ENCODE assay signal across 15 cellular contexts in the genomic region with DNA sequence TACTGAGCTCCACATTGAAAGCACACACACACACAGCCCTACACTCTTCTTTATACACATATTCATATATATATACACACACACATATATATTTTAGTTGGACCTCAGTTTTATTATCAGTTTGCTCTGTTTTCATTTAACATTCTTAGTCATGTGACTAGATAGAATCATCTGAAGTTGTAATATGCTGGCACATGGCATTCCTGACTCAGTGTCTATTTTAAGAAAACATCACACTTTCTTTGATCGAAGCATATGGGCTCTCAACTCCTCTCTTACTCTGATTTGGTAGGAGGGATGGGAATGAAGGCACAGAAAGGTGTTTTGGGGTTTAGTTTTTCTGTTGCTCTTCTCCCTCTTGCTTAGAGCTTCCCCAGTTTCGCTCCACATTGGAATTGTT. TPM values are rescaled to one million over a fixed set of nuclear protein-coding genes. Genes with fewer than 3 reads are reported as not detected.
A peak's percentile ranks its signal among the peaks of the same experiment; 100 is the strongest.
DNase-seq lines count a peak whose midpoint lies in the region; ATAC-seq and TF ChIP-seq lines count a peak whose summit lies in the region.
"Had no signal": no experiment of that assay in that cellular context is flagged by ENCODE, and none has a peak within 500 bp of the region (broad histone marks: within the 10 kb centered on the region; RNA-seq: fewer than 3 reads in every experiment).

No MANE protein-coding gene starts in this region.

- no peak overlapping the region for H3K9ac ChIP-seq in BLaER1 treated with 17β-estradiol and CSF1 and Interleukin-3, amounts not matched to agents 10 nM and 100 nM
- H3K9ac ChIP-seq in endodermal cell (ENCODE audit: extremely low read depth, low read length, poor library complexity, severe bottlenecking), result no peak overlapping the region

- peak overlapping the region in 7 of 11 experiments; percentile 2 to 73 (median 69); a peak in 5 of 22 replicates for H3K4me2 ChIP-seq in BLaER1 treated with 17β-estradiol and CSF1 and Interleukin-3, amounts not matched to agents 10 nM and 100 nM
- peak overlapping the region; percentile 75 for H3K4me2 ChIP-seq in PC-9

- CTCF ChIA-PET in PC-9 (lab: Charles Lee), result interaction anchor here (0.5 kb wide), 1 partner anchor 25 kb away, joined by 4 read pairs; a partner anchor contains a TSS

- intact Hi-C loops in PC-9 (cut with micrococcal nuclease; ENCODE audit: unreplicated experiment), result no loop called here
- intact Hi-C loops in sigmoid colon (cut with DNase I), result no loop called here

- H3K27ac Mint-ChIP-seq in endodermal cell, result no peak overlapping the region
- H3K27ac Mint-ChIP-seq: activated CD8-positive, alpha-beta memory T cell treated with anti-CD3 and anti-CD28 coated beads, Interleukin-2, amount 10 ng/mL, durations not matched to agents 7 days and 5 days; memory B cell had no signal

- H3K36me3 ChIP-seq in BLaER1 treated with 17β-estradiol and CSF1 and Interleukin-3, amounts not matched to agents 10 nM and 100 nM, result peaks cover 0 to 34% (median 25%) of the 10 kb centered on the region in 11 experiments; a peak in 18 of 22 replicates
- peaks cover 26% of the 10 kb centered on the region for H3K36me3 ChIP-seq in PC-9 (ENCODE audit: low read depth)
- H3K36me3 ChIP-seq in sigmoid colon, result no peaks in the 10 kb centered on the region
- peaks cover 55% of the 10 kb centered on the region for H3K36me3 ChIP-seq in endodermal cell (ENCODE audit: control insufficient read depth, insufficient read depth, low read length)
- H3K36me3 ChIP-seq: ovary had no signal

- H3K4me3 Mint-ChIP-seq in endodermal cell, result no peak overlapping the region
- H3K4me3 Mint-ChIP-seq: activated CD8-positive, alpha-beta memory T cell treated with anti-CD3 and anti-CD28 coated beads, Interleukin-2, amount 10 ng/mL, durations not matched to agents 7 days and 5 days; memory B cell had no signal

- H3K9me2 ChIP-seq in PC-9 (ENCODE audit: insufficient read depth), result no peaks in the 10 kb centered on the region

- H3K36me3 Mint-ChIP-seq in endodermal cell (ENCODE audit: low read depth), result peaks cover 6% of the 10 kb centered on the region
- H3K36me3 Mint-ChIP-seq: activated CD8-positive, alpha-beta memory T cell treated with anti-CD3 and anti-CD28 coated beads, Interleukin-2, amount 10 ng/mL, durations not matched to agents 7 days and 5 days; memory B cell had no signal

- no peak overlapping the region for H3K4me3 ChIP-seq in BLaER1 treated with 17β-estradiol and CSF1 and Interleukin-3, amounts not matched to agents 10 nM and 100 nM
- no peak overlapping the region for H3K4me3 ChIP-seq in PC-9
- H3K4me3 ChIP-seq in fibroblast of villous mesenchyme (ENCODE audit: low read depth, low read length), result no peak overlapping the region
- no peak overlapping the region for H3K4me3 ChIP-seq in sigmoid colon
- H3K4me3 ChIP-seq in endodermal cell (ENCODE audit: low read length), result no peak overlapping the region
- H3K4me3 ChIP-seq: ovary had no signal

- no peaks in the 10 kb centered on the region for H3K9me3 Mint-ChIP-seq in endodermal cell
- H3K9me3 Mint-ChIP-seq: memory B cell had no signal

- peaks cover 26% of the 10 kb centered on the region for H3K4me1 Mint-ChIP-seq in endodermal cell
- H3K4me1 Mint-ChIP-seq: activated CD8-positive, alpha-beta memory T cell treated with anti-CD3 and anti-CD28 coated beads, Interleukin-2, amount 10 ng/mL, durations not matched to agents 7 days and 5 days; memory B cell had no signal

- TF ChIP-seq POLR2A in sigmoid colon (IDR thresholded peaks at IDR 0.05), result no peak

- no peaks in the 10 kb centered on the region for H3K27me3 ChIP-seq in BLaER1 treated with 17β-estradiol and CSF1 and Interleukin-3, amounts not matched to agents 10 nM and 100 nM
- no peaks in the 10 kb centered on the region for H3K27me3 ChIP-seq in PC-9 (ENCODE audit: insufficient read depth, low read depth)
- no peaks in the 10 kb centered on the region for H3K27me3 ChIP-seq in sigmoid colon
- no peaks in the 10 kb centered on the region for H3K27me3 ChIP-seq in endodermal cell (ENCODE audit: control insufficient read depth, insufficient read depth, low read length, poor library complexity, severe bottlenecking)
- H3K27me3 ChIP-seq: ovary had no signal

- DNase-seq in PC-9 (no peak), fibroblast of villous mesenchyme (ENCODE audit: low read depth) (peak; percentile 25), sigmoid colon (no peak), endodermal cell (no peak), AML-193 (lab: John Stamatoyannopoulos, UW) (no peak)
- DNase-seq in activated CD4-positive, alpha-beta T cell treated with anti-CD3 and anti-CD28 coated beads for 1 hour, result no peak
- DNase-seq: activated CD8-positive, alpha-beta memory T cell treated with anti-CD3 and anti-CD28 coated beads, Interleukin-2, amount 10 ng/mL, durations not matched to agents 7 days and 5 days; activated naive CD4-positive, alpha-beta T cell treated with Interleukin-2 at 50 U/mL for 16 hours; C1 segment of cervical spinal cord; central memory CD4-positive, alpha-beta T cell; ovary; stimulated activated CD4-positive, alpha-beta T cell treated with anti-CD3 and anti-CD28 coated beads, Interleukin-15, amount 100 ng/mL, for 24 hours had no signal

- H3K79me2 ChIP-seq in PC-9 (ENCODE audit: low read depth), result peaks cover 99% of the 10 kb centered on the region

- no peak for TF ChIP-seq EP300 in sigmoid colon (IDR thresholded peaks at IDR 0.05)

- peaks cover 0 to 96% (median 85%) of the 10 kb centered on the region in 11 experiments; a peak in 16 of 22 replicates for H4K20me1 ChIP-seq in BLaER1 treated with 17β-estradiol and CSF1 and Interleukin-3, amounts not matched to agents 10 nM and 100 nM
- peaks cover 23% of the 10 kb centered on the region; the same call in 1 of the 2 replicates for H4K20me1 ChIP-seq in PC-9 (ENCODE audit: insufficient read depth)

- POLR2A ChIA-PET in PC-9 (lab: Charles Lee; ENCODE audit: unreplicated experiment), result no interaction called here

- H3K27ac ChIP-seq in BLaER1 treated with 17β-estradiol and CSF1 and Interleukin-3, amounts not matched to agents 10 nM and 100 nM, result no peak overlapping the region
- peak overlapping the region; percentile 91 for H3K27ac ChIP-seq in PC-9
- H3K27ac ChIP-seq in sigmoid colon, result peak overlapping the region; percentile 29 to 75 (median 58)
- H3K27ac ChIP-seq in endodermal cell (ENCODE audit: low read depth, low read length), result no peak overlapping the region

- peaks cover 5% of the 10 kb centered on the region for H3K27me3 Mint-ChIP-seq in endodermal cell (ENCODE audit: insufficient read depth)

- no peak overlapping the region for H2AFZ ChIP-seq in PC-9

- H3K4me1 ChIP-seq in BLaER1 treated with 17β-estradiol and CSF1 and Interleukin-3, amounts not matched to agents 10 nM and 100 nM, result peaks cover 29 to 51% (median 42%) of the 10 kb centered on the region in 10 experiments
- H3K4me1 ChIP-seq in PC-9 (replicated peaks; ENCODE audit: insufficient read depth) (peaks cover 89% of the 10 kb centered on the region), sigmoid colon (peaks cover 0 to 93% (median 92%) of the 10 kb centered on the region in 4 donors), endodermal cell (ENCODE audit: control insufficient read depth, insufficient read depth, low read length) (peaks cover 9% of the 10 kb centered on the region)

- TF ChIP-seq CTCF in PC-9 (conservative IDR thresholded peaks at IDR 0.05) (no peak), fibroblast of villous mesenchyme (IDR thresholded peaks at IDR 0.05; ENCODE audit: insufficient read depth, low read depth, low read length) (no peak), sigmoid colon (IDR thresholded peaks at IDR 0.05) (no peak), endodermal cell (conservative IDR thresholded peaks at IDR 0.05) (no peak)

- no peak for ATAC-seq in GM21717 (IDR thresholded peaks at IDR 0.05; ENCODE audit: unreplicated experiment)
- ATAC-seq: activated CD8-positive, alpha-beta memory T cell treated with anti-CD3 and anti-CD28 coated beads, Interleukin-2, amount 10 ng/mL, durations not matched to agents 7 days and 5 days had no signal

- H3F3A ChIP-seq in PC-9 (ENCODE audit: insufficient read depth, low read depth), result peaks cover 62% of the 10 kb centered on the region

- H3K9me3 ChIP-seq in BLaER1 treated with 17β-estradiol and CSF1 and Interleukin-3, amounts not matched to agents 10 nM and 100 nM (replicated peaks in 1 of 11), result peaks cover 0 to 10% (median 5%) of the 10 kb centered on the region in 11 experiments; a peak in 6 of 22 replicates
- H3K9me3 ChIP-seq in PC-9 (ENCODE audit: insufficient read depth, low read depth) (no peaks in the 10 kb centered on the region; the same call in 1 of the 2 replicates), sigmoid colon (no peaks in the 10 kb centered on the region), endodermal cell (ENCODE audit: control insufficient read depth, low read length) (no peaks in the 10 kb centered on the region)
- H3K9me3 ChIP-seq: ovary had no signal

- 75 to 91% methylated on average over 2 of the region's 2 CpGs for WGBS in sigmoid colon, 2 donors
- 93% methylated on average over 2 of the region's 2 CpGs; no CpG with 5 or more reads in 1 of the 2 experiments for WGBS in endodermal cell (ENCODE audit: insufficient coverage in 1 of 2, insufficient read length in 1 of 2), 2 experiments

- no TSS peak for BruUV-seq in PC-9 (replicated peaks; lab: Mats Ljungman, UMichigan)

RNA-seq across cellular contexts. Expression of a gene that starts 24.8 kb away (rescaled TPM):
- total RNA-seq in PC-9 (2021) (48.0 and 60.5 TPM in 2 replicates), fibroblast of villous mesenchyme (25.9 and 27.7 TPM in 2 replicates), sigmoid colon (100 to 1,000 TPM in 3 of 4 donors, 10 to 100 TPM in 1; 96.3 to 161 (median 115) TPM), endodermal cell (10 to 100 TPM; 45.0 to 60.0 TPM)
- 1 to 10 TPM in 2 of 3 donors, under 1 TPM in 1; 0.69 to 7.9 (median 1.8) TPM for polyA plus RNA-seq in sigmoid colon
- 30.1 TPM for polyA plus RNA-seq in endodermal cell (2013, experiment 1 of 2)
- polyA plus RNA-seq in endodermal cell (2013, experiment 2 of 2), result 33.0 TPM

Comparison
In these comparisons a context has a peak if more than half of its experiments do, and no peak if none do; other contexts are left out.
1. H3K27ac ChIP-seq: peak in PC-9 (single experiment) and sigmoid colon (4 of 4); none in BLaER1 treated with 17β-estradiol and CSF1 and Interleukin-3, amounts not matched to agents 10 nM and 100 nM (0 of 11) and endodermal cell (single experiment).